8 cellular contexts compared by ENCODE assay signal in the genomic region with DNA sequence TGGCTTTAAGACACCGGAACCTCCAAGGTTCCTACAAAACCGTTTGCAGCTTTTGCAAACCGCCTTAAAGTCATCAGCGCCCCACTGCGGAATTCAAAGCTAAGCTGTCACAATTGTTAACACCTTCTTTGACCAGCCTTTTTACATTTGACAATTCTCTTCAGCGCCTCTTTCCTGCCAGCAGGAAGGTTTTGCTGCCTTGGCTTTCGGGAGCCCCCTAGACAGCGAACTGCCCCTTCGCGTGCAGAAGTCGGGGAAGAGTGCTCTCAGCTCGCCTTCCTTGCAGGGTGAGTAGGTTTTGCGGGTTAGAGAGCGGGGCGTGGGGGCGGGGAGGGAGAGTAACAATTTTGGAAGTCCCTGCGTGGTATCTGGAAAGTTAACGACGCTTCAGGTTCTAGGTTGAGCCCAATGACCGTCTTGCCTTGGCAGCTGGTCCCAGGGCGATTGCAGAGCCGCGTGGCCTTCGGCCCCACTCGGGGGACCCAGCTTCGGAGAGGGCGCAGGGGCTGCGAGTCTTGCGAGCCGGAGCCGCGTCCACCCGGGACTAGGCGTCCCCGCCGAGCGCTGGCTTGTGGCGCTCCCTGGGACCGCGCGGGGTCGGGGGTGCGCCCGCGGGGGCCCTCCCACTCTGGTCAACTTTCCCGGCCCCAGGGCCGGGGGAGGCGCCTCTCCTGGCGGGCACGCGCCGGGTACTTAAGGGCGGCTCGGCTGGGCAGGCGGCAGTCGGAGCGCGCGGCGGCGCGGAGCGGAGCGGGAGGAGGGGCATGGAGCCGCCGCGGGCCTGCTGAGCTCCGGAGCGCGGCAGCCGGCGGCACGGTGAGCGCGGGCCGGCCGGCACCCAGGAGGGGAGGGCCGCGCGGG. TPM values are rescaled to one million over a fixed set of nuclear protein-coding genes. Genes with fewer than 3 reads are reported as not detected.
DNase-seq lines count a peak whose midpoint lies in the region; ATAC-seq and TF ChIP-seq lines count a peak whose summit lies in the region.

A gene with protein sequence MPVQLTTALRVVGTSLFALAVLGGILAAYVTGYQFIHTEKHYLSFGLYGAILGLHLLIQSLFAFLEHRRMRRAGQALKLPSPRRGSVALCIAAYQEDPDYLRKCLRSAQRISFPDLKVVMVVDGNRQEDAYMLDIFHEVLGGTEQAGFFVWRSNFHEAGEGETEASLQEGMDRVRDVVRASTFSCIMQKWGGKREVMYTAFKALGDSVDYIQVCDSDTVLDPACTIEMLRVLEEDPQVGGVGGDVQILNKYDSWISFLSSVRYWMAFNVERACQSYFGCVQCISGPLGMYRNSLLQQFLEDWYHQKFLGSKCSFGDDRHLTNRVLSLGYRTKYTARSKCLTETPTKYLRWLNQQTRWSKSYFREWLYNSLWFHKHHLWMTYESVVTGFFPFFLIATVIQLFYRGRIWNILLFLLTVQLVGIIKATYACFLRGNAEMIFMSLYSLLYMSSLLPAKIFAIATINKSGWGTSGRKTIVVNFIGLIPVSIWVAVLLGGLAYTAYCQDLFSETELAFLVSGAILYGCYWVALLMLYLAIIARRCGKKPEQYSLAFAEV (plus strand): TSS at position 153 of the 861 bp plus-strand sequence. CDS start 3,743 bp downstream, outside the sequence.

- H3K9me3 ChIP-seq in left lung = no peaks in the 10 kb centered on the region

- H3K36me3 ChIP-seq in left lung = peaks cover 0 to 17% of the 10 kb centered on the region in 2 donors

- TF ChIP-seq CTCF in left lung (IDR thresholded peaks at IDR 0.05) = no peak

- no peak for DNase-seq in activated CD4-positive, CD25-positive, alpha-beta regulatory T cell treated with anti-CD3 and anti-CD28 coated beads, Interleukin-2, amount 50 U/mL, for 72 hours
- DNase-seq in KG1 (lab: John Stamatoyannopoulos, UW) = peak; percentile 46
- peak; percentile 29 to 63 for DNase-seq in SW 1271 (lab: John Stamatoyannopoulos, UW)
- peak; percentile 78 for DNase-seq in dermis blood vessel endothelial cell
- peak; percentile 63 to 90 for DNase-seq in left lung
- peak; percentile 32 for DNase-seq in stimulated activated CD4-positive, alpha-beta T cell treated with anti-CD3 and anti-CD28 coated beads, Interleukin-4, amount 100 ng/mL, for 1 hour

- intact Hi-C loops in left lung (cut with DNase I) = no loop called here

- H3K4me3 ChIP-seq in left lung = peak within 1 kb of the TSS; percentile 37 to 45

- peak within 1 kb of the TSS; percentile 45 to 62 for H3K27ac ChIP-seq in left lung

- ATAC-seq in activated CD4-positive, CD25-positive, alpha-beta regulatory T cell treated with anti-CD3 and anti-CD28 coated beads, Interleukin-2, amount 50 U/mL, for 24 hours = peak; percentile 65 to 66
- ATAC-seq in left lung (peak; percentile 72), GM21526 (IDR thresholded peaks at IDR 0.05; ENCODE audit: low FRiP score, unreplicated experiment) (no peak)

- H3K27me3 ChIP-seq in left lung = peaks cover 0 to 49% of the 10 kb centered on the region in 2 donors

- peaks cover 11 to 27% of the 10 kb centered on the region in 2 donors for H3K4me1 ChIP-seq in left lung

RNA-seq across cellular contexts. Expression of the gene that starts here (rescaled TPM):
- total RNA-seq in dermis blood vessel endothelial cell = 3.6 and 4.5 TPM in 2 replicates
- total RNA-seq in left lung = 10 to 100 TPM; 13.3 to 40.2 TPM
